8 cellular contexts compared by ENCODE assay signal in genomic region chr1:236759252-236759859, GRCh38. TPM values are rescaled to one million over a fixed set of nuclear protein-coding genes. Genes with fewer than 3 reads are reported as not detected.
DNase-seq lines count a peak whose midpoint lies in the region; ATAC-seq and TF ChIP-seq lines count a peak whose summit lies in the region.

No MANE protein-coding gene starts in this region.

- H3K36me3 ChIP-seq in vagina: no peaks in the 10 kb centered on the region

- ATAC-seq in GM19395 (IDR thresholded peaks at IDR 0.05; ENCODE audit: unreplicated experiment) (peak; percentile 85), GM18520 (IDR thresholded peaks at IDR 0.05; ENCODE audit: unreplicated experiment) (no peak)

- no peak overlapping the region for H3K27ac ChIP-seq in vagina

- H3K9me3 ChIP-seq in vagina: no peaks in the 10 kb centered on the region

- no peaks in the 10 kb centered on the region for H3K27me3 ChIP-seq in vagina

- H3K4me1 ChIP-seq in vagina: no peaks in the 10 kb centered on the region

- DNase-seq in DMS114 treated with DMSO at 0.1 percent for 48 hours (lab: John Stamatoyannopoulos, UW; ENCODE audit: unreplicated experiment): peak; percentile 30
- DNase-seq in NB4 (ENCODE audit: low read depth): peak; percentile 62
- DNase-seq in astrocyte of the hippocampus (ENCODE audit: low read depth, low spot score): peak; percentile 56
- DNase-seq in left kidney (ENCODE audit: low read depth, low spot score): peak; percentile 70
- no peak for DNase-seq in vagina (ENCODE audit: extremely low spot score in 2 of 2)
- DNase-seq in epidermal melanocyte (ENCODE audit: insufficient read length, low spot score): no peak

- TF ChIP-seq CTCF in NB4 (IDR thresholded peaks at IDR 0.05; ENCODE audit: low read depth, low read length) (peak; percentile 49), vagina (IDR thresholded peaks at IDR 0.05) (peak; percentile 7 to 40 (median 29))

- no peak for TF ChIP-seq POLR2A in NB4 (IDR thresholded peaks at IDR 0.05; ENCODE audit: extremely low read depth, insufficient read length)
- no peak for TF ChIP-seq POLR2A in vagina (IDR thresholded peaks at IDR 0.05)

- no peak overlapping the region for H3K4me3 ChIP-seq in NB4 (ENCODE audit: low read depth, low read length)
- no peak overlapping the region for H3K4me3 ChIP-seq in vagina

- intact Hi-C loops in vagina (cut with DNase I): no loop called here

RNA-seq across cellular contexts. Expression of gene MTR, which starts 35.7 kb away (rescaled TPM):
- 19.9 TPM for total RNA-seq in vagina

Comparison
In these comparisons a context has a peak if more than half of its experiments do, and no peak if none do; other contexts are left out.
1. DNase-seq: peak in DMS114 treated with DMSO at 0.1 percent for 48 hours (single experiment), NB4 (single experiment), astrocyte of the hippocampus (single experiment) and left kidney (single experiment); none in vagina (0 of 2) and epidermal melanocyte (single experiment).